In genomic region chr15:65811835-65812234, GRCh38 we compare ENCODE assay signal across 16 cellular contexts. TPM values are rescaled to one million over a fixed set of nuclear protein-coding genes. Genes with fewer than 3 reads are reported as not detected.
DNase-seq lines count a peak whose midpoint lies in the region; ATAC-seq, FAIRE-seq and TF ChIP-seq lines count a peak whose summit lies in the region.
"Had no signal": no experiment of that assay in that cellular context is flagged by ENCODE, and none has a peak within 500 bp of the region (broad histone marks: within the 10 kb centered on the region; RNA-seq: fewer than 3 reads in every experiment).

No MANE protein-coding gene starts in this region.

- ATAC-seq in K562, result no peak
- no peak for ATAC-seq in natural killer cell

- H3K9me3 ChIP-seq in K562 (replicated peaks; ENCODE audit: control insufficient read depth, insufficient read depth, low read depth, low read length), result no peaks in the 10 kb centered on the region
- H3K9me3 ChIP-seq: Caco-2 had no signal

- no peaks in the 10 kb centered on the region for H3K36me3 ChIP-seq in K562 (ENCODE audit: control insufficient read depth, insufficient read depth, low read length)
- H3K36me3 ChIP-seq: HAP-1 had no signal

- no peak overlapping the region for H3K27ac ChIP-seq in K562 (ENCODE audit: extremely low read depth, low read depth, low read length)

- no peak for TF ChIP-seq RAD21 in K562 (CRISPR knock-in tag; conservative IDR thresholded peaks at IDR 0.05 in 1 of 2, IDR thresholded peaks at IDR 0.05 in 1 of 2)

- no peak for TF ChIP-seq POLR2A in K562 (conservative IDR thresholded peaks at IDR 0.05)

- BruUV-seq in K562 (replicated peaks; lab: Mats Ljungman, UMichigan) (no TSS peak), Calu3 (replicated peaks; lab: Mats Ljungman, UMichigan) (no TSS peak)

- H3K4me1 ChIP-seq in K562 (replicated peaks in 1 of 2; ENCODE audit: control insufficient read depth in 2 of 2, insufficient read depth in 2 of 2, low read length in 2 of 2), result no peaks in the 10 kb centered on the region; a peak in 2 of 5 replicates
- H3K4me1 ChIP-seq: Caco-2, HAP-1 had no signal

- TF ChIP-seq EP300 in K562 (IDR thresholded peaks at IDR 0.05; ENCODE audit: low read length), result no peak

- H3K27me3 Mint-ChIP-seq in IgD-negative memory B cell, result no peaks in the 10 kb centered on the region
- H3K27me3 Mint-ChIP-seq in natural killer cell (ENCODE audit: low read depth in 2 of 2), result no peaks in the 10 kb centered on the region
- H3K27me3 Mint-ChIP-seq in Calu3 (ENCODE audit: unreplicated experiment), result no peaks in the 10 kb centered on the region
- H3K27me3 Mint-ChIP-seq: CD4-positive, alpha-beta memory T cell had no signal

- no peak overlapping the region for H2AFZ ChIP-seq in K562 (ENCODE audit: low read depth, low read length)

- H3K36me3 Mint-ChIP-seq in IgD-negative memory B cell, result no peaks in the 10 kb centered on the region
- H3K36me3 Mint-ChIP-seq in natural killer cell, result peaks cover 8% of the 10 kb centered on the region
- H3K36me3 Mint-ChIP-seq in Calu3 (ENCODE audit: insufficient read depth, unreplicated experiment), result no peaks in the 10 kb centered on the region

- H3K27ac Mint-ChIP-seq in IgD-negative memory B cell, result peak overlapping the region in 2 of 3 donors; percentile 72 to 97
- peak overlapping the region; percentile 77 to 87 for H3K27ac Mint-ChIP-seq in natural killer cell
- H3K27ac Mint-ChIP-seq in Calu3 (ENCODE audit: unreplicated experiment), result no peak overlapping the region

- H3K27me3 ChIP-seq in K562 (ENCODE audit: control insufficient read depth in 2 of 2, insufficient read depth in 2 of 2, low read length in 2 of 2), result no peaks in the 10 kb centered on the region

- no peak for FAIRE-seq in K562 (lab: Jason Lieb, UNC)
- FAIRE-seq: D721Med, H54 had no signal

- H3K4me3 Mint-ChIP-seq in IgD-negative memory B cell (no peak overlapping the region), natural killer cell (no peak overlapping the region), Calu3 (ENCODE audit: low read depth, unreplicated experiment) (no peak overlapping the region)

- CTCF ChIA-PET in K562 (lab: Yijun Ruan, JAX; ENCODE audit: low intra/inter-chr PET ratio) (no interaction called here), Calu3 (lab: Charles Lee) (no interaction called here)

- no peaks in the 10 kb centered on the region for H3K79me2 ChIP-seq in K562 (ENCODE audit: control insufficient read depth, insufficient read depth, low read length)

- no peak overlapping the region for H3K9ac ChIP-seq in K562 (ENCODE audit: insufficient read depth in 1 of 2, low read depth in 2 of 2, low read length in 2 of 2)

- in situ Hi-C loops in K562 (cut with MboI), result no loop called here

- H4K20me1 ChIP-seq in K562 (replicated peaks; ENCODE audit: control insufficient read depth, insufficient read depth, low read length), result no peaks in the 10 kb centered on the region

- TF ChIP-seq CTCF in K562 (IDR thresholded peaks at IDR 0.05 in 2 of 3, conservative IDR thresholded peaks at IDR 0.05 in 1 of 3; ENCODE audit: insufficient read depth in 2 of 3, low read depth in 1 of 3, low read length in 3 of 3) (no peak), natural killer cell (IDR thresholded peaks at IDR 0.05) (no peak), Calu3 (IDR thresholded peaks at IDR 0.05; ENCODE audit: unreplicated experiment) (no peak)

- H3K9me1 ChIP-seq in K562 (ENCODE audit: control insufficient read depth, insufficient read depth, low read length), result no peaks in the 10 kb centered on the region

- H3K4me1 Mint-ChIP-seq in IgD-negative memory B cell, result peaks cover 27 to 31% (median 29%) of the 10 kb centered on the region in 3 donors
- peaks cover 22 to 23% of the 10 kb centered on the region in 2 donors for H3K4me1 Mint-ChIP-seq in natural killer cell
- no peaks in the 10 kb centered on the region for H3K4me1 Mint-ChIP-seq in Calu3 (ENCODE audit: low read depth, unreplicated experiment)

- H3K4me3 ChIP-seq in K562, result no peak overlapping the region
- H3K4me3 ChIP-seq: HAP-1 had no signal

- H3K4me2 ChIP-seq in K562 (ENCODE audit: insufficient read depth, low read length), result no peak overlapping the region

- intact Hi-C loops in K562 (cut with micrococcal nuclease), result no loop called here
- intact Hi-C loops in natural killer cell (cut with micrococcal nuclease), result no loop called here
- intact Hi-C loops in Calu3 (cut with micrococcal nuclease; ENCODE audit: unreplicated experiment), result no loop called here

- DNase-seq in K562 (ENCODE audit: extremely low read depth in 1 of 4, low spot score in 3 of 4), result no peak
- DNase-seq in natural killer cell, result no peak
- DNase-seq in Calu3, result no peak
- DNase-seq in COLO668 (lab: John Stamatoyannopoulos, UW; ENCODE audit: unreplicated experiment), result no peak
- DNase-seq in NOMO-1 (lab: John Stamatoyannopoulos, UW; ENCODE audit: unreplicated experiment in 2 of 2), result no peak
- DNase-seq: C1 segment of cervical spinal cord; Caco-2; CD4-positive, alpha-beta memory T cell; DMS 273 treated with DMSO at 0.1 percent for 48 hours; DMS79; GF-D8; GOT3 had no signal

- H3K9me3 Mint-ChIP-seq in IgD-negative memory B cell (peaks cover 0 to 2% (median 0%) of the 10 kb centered on the region in 3 donors), natural killer cell (peaks cover 3 to 4% of the 10 kb centered on the region in 2 donors), Calu3 (ENCODE audit: low read depth, unreplicated experiment) (peaks cover 3% of the 10 kb centered on the region)

- WGBS in K562 (ENCODE audit: insufficient coverage, low coverage, missing lambda C conversion rate), result 84% methylated on average over 3 of the region's 3 CpGs

- POLR2A ChIA-PET in K562 (lab: Yijun Ruan, JAX), result interaction anchor here (0.9 kb wide), 1 partner anchor 10 kb away, joined by 3 read pairs; no protein-coding TSS in a partner anchor

TF ChIP-seq in K562, 482 proteins besides CTCF, POLR2A, EP300 and RAD21:
- TF ChIP-seq ETS1 (conservative IDR thresholded peaks at IDR 0.05; ENCODE audit: control insufficient read depth, low read depth, low read length), result no peak
- TF ChIP-seq ZNF507 (tag; conservative IDR thresholded peaks at IDR 0.05), result peak; percentile 99
- peak; percentile 74; the same call in 1 of the 2 replicates for TF ChIP-seq ZNF354B (CRISPR knock-in tag; IDR thresholded peaks at IDR 0.05)

RNA-seq across cellular contexts. Expression of gene DENND4A, which starts 19.7 kb away (rescaled TPM):
- polyA plus RNA-seq in IgD-negative memory B cell (24.7 TPM), K562 (2011; rRNA removed) (19.8 and 23.0 TPM in 2 replicates), K562 (2014; fragmentation: Illumina TruSeq; extraction: Trizol) (14.8 and 17.0 TPM in 2 replicates), K562 (2014; fragmentation: Nextera tagmentation; extraction: Ambion mirVana) (1 to 10 TPM; 6.8 to 6.9 TPM), K562 (2014; rRNA removed) (11.3 and 13.5 TPM in 2 replicates)
- total RNA-seq in K562 (2011; cell fraction: chromatin; rRNA removed; ENCODE audit: low replicate concordance), result 41.4 and 147 TPM in 2 replicates
- 17.3 and 22.5 TPM in 2 replicates for total RNA-seq in K562 (2011; cell fraction: nucleolus; rRNA removed)
- 50.7 and 53.1 TPM in 2 replicates for total RNA-seq in K562 (2011; cell fraction: nucleoplasm; rRNA removed)
- total RNA-seq in K562 (2014; rRNA removed) (15.1 and 21.2 TPM in 2 replicates), K562 (2014; rRNA removed; fragmentation: Illumina TruSeq; extraction: Trizol) (28.6 and 35.5 TPM in 2 replicates), K562 (2015; rRNA removed; fragmentation: Illumina TruSeq; extraction: Trizol) (25.4 and 32.3 TPM in 2 replicates), K562 (2021) (18.3 and 19.9 TPM in 2 replicates), natural killer cell (10 to 100 TPM; 65.8 to 84.6 (median 66.1) TPM), Calu3 (2022) (26.0 and 26.6 TPM in 2 replicates)
- 5.0 and 7.4 TPM in 2 replicates for polyA plus RNA-seq in K562 (2011; cell fraction: cytosol; rRNA removed)
- 18.4 and 23.1 TPM in 2 replicates for polyA plus RNA-seq in K562 (2011; cell fraction: nucleus; rRNA removed)
- polyA plus RNA-seq in K562 (2012), result 8.5 and 10.7 TPM in 2 replicates
- 69.4 and 70.4 TPM in 2 replicates for polyA minus RNA-seq in K562 (2011; rRNA and poly(A)+ RNA removed)
- 12.6 and 26.8 TPM in 2 replicates for polyA minus RNA-seq in K562 (2011; cell fraction: cytosol; rRNA and poly(A)+ RNA removed)
- 31.0 and 60.5 TPM in 2 replicates for polyA minus RNA-seq in K562 (2011; cell fraction: nucleus; rRNA and poly(A)+ RNA removed)

RNA-seq across cellular contexts. Expression of gene RAB11A, which starts 57.5 kb away (rescaled TPM):
- polyA plus RNA-seq in IgD-negative memory B cell, result 248 TPM
- total RNA-seq in K562 (2011; cell fraction: chromatin; rRNA removed; ENCODE audit: low replicate concordance), result 56.2 and 68.3 TPM in 2 replicates
- total RNA-seq in K562 (2011; cell fraction: nucleolus; rRNA removed), result 12.9 and 14.2 TPM in 2 replicates
- total RNA-seq in K562 (2011; cell fraction: nucleoplasm; rRNA removed), result 27.7 and 42.6 TPM in 2 replicates
- total RNA-seq in K562 (2014; rRNA removed), result 122 and 129 TPM in 2 replicates
- 265 and 291 TPM in 2 replicates for total RNA-seq in K562 (2014; rRNA removed; fragmentation: Illumina TruSeq; extraction: Trizol)
- 188 and 194 TPM in 2 replicates for total RNA-seq in K562 (2015; rRNA removed; fragmentation: Illumina TruSeq; extraction: Trizol)
- total RNA-seq in K562 (2021), result 224 and 232 TPM in 2 replicates
- polyA plus RNA-seq in K562 (2011; rRNA removed), result 336 and 369 TPM in 2 replicates
- polyA plus RNA-seq in K562 (2011; cell fraction: cytosol; rRNA removed), result 144 and 235 TPM in 2 replicates
- polyA plus RNA-seq in K562 (2011; cell fraction: nucleus; rRNA removed), result 66.7 and 120 TPM in 2 replicates
- polyA plus RNA-seq in K562 (2012), result 291 and 297 TPM in 2 replicates
- 317 and 338 TPM in 2 replicates for polyA plus RNA-seq in K562 (2014; fragmentation: Illumina TruSeq; extraction: Trizol)
- 100 to 1,000 TPM; 236 to 271 TPM for polyA plus RNA-seq in K562 (2014; fragmentation: Nextera tagmentation; extraction: Ambion mirVana)
- 245 and 321 TPM in 2 replicates for polyA plus RNA-seq in K562 (2014; rRNA removed)
- 431 and 466 TPM in 2 replicates for polyA minus RNA-seq in K562 (2011; rRNA and poly(A)+ RNA removed)
- 78.3 and 103 TPM in 2 replicates for polyA minus RNA-seq in K562 (2011; cell fraction: cytosol; rRNA and poly(A)+ RNA removed)
- 12.8 and 19.5 TPM in 2 replicates for polyA minus RNA-seq in K562 (2011; cell fraction: nucleus; rRNA and poly(A)+ RNA removed)
- total RNA-seq in natural killer cell, result 10 to 100 TPM; 84.7 to 97.1 (median 87.5) TPM
- 404 and 407 TPM in 2 replicates for total RNA-seq in Calu3 (2022)
